ENCODE assay signal across 1 cellular context in the genomic region with DNA sequence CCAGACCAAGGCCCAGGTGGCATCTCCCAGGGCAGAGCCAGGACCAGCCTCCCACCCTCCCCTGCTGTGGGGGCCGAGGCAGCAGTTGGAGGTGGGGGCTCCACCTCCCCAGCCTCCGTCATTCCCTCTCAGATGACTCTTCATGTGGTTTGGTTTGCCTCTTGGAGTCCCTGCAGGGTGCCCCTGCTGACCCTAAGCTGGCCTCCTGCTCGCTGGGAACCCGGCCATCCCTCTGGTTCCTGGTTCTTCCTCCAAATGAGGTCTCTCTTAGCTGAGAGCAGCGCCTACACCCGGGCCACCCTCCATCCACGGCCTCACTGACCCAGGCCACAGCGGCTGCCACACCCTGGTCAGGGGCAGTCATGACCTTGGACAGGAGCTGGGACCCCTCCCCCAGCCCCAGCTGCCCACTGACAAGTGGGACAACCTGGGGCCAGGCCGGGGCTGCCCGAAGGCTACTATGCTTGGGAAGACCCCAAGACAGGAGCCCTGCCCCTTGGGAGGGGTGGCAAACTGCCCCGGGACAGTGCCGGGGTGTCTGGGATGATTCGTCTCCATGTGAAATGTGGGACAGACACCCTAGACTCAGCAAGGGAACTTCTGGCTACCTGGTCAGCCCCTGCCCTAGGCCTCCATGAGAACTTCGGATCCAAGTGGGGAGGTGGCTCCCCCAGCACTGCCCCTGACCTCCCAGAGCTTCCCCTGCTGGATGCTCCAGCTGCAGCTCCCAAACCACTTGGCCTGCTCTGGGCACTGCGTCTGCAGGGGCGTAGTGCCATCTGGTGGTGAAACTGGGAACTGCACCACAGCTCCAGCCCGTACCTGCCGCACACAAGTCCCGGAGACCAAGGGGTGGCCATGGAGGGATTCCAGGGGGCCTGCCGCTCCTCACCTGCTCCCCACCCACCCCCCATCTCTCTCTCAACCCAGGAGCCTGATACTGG.
TF ChIP-seq lines count a peak whose summit lies in the region.

No MANE protein-coding gene starts in this region.

TF ChIP-seq in GM12878, 131 proteins besides CTCF, POLR2A, EP300 and RAD21 (continued from another document):
- TF ChIP-seq MTA2 (IDR thresholded peaks at IDR 0.05; ENCODE audit: low read depth) (no peak), NR2C2 (IDR thresholded peaks at IDR 0.05; ENCODE audit: borderline replicate concordance, control insufficient read depth, insufficient read length, low read depth) (no peak), RB1 (IDR thresholded peaks at IDR 0.05; ENCODE audit: borderline replicate concordance) (peak; percentile 50; the same call in 1 of the 2 replicates), ESRRA (IDR thresholded peaks at IDR 0.05; ENCODE audit: low read length) (no peak), POU2F2 (IDR thresholded peaks at IDR 0.05; ENCODE audit: borderline replicate concordance, low read depth, low read length) (no peak), BHLHE40 (IDR thresholded peaks at IDR 0.05; ENCODE audit: borderline replicate concordance in 1 of 2, low read depth in 2 of 2, low read length in 1 of 2) (0 out of 4 replicates have a peak, but pooled peaks of 1 of the 2 experiments have one; percentile 18), LARP7 (IDR thresholded peaks at IDR 0.05) (peak; percentile 48), ZNF217 (IDR thresholded peaks at IDR 0.05) (no peak), ZNF384 (IDR thresholded peaks at IDR 0.05; ENCODE audit: borderline replicate concordance, low read depth, low read length) (no peak), IKZF1 (conservative IDR thresholded peaks at IDR 0.05) (peak; percentile 56), SMC3 (IDR thresholded peaks at IDR 0.05; ENCODE audit: borderline replicate concordance, low read length) (peak; percentile 97), YY1 (IDR thresholded peaks at IDR 0.05; ENCODE audit: low read depth, low read length) (peak; percentile 51; the same call in 1 of the 2 replicates), ZZZ3 (IDR thresholded peaks at IDR 0.05; ENCODE audit: control insufficient read depth, insufficient read length, low read depth) (no peak), BACH1 (IDR thresholded peaks at IDR 0.05; ENCODE audit: borderline replicate concordance) (peak; percentile 28; the same call in 1 of the 2 replicates), MXI1 (IDR thresholded peaks at IDR 0.05; ENCODE audit: low read depth, low read length) (no peak), SREBF2 (IDR thresholded peaks at IDR 0.05; ENCODE audit: low read length) (no peak), EED (IDR thresholded peaks at IDR 0.05; ENCODE audit: low read depth) (no peak), POLR2AphosphoS5 (IDR thresholded peaks at IDR 0.05; ENCODE audit: low read length) (no peak), PAX8 (IDR thresholded peaks at IDR 0.05) (no peak), TCF7 (IDR thresholded peaks at IDR 0.05; ENCODE audit: borderline replicate concordance) (no peak), RUNX3 (IDR thresholded peaks at IDR 0.05; ENCODE audit: low read length) (peak; percentile 64), ATF7 (IDR thresholded peaks at IDR 0.05; ENCODE audit: low read depth) (no peak), SP1 (IDR thresholded peaks at IDR 0.05; ENCODE audit: low read depth, low read length) (peak; percentile 33), NBN (IDR thresholded peaks at IDR 0.05) (no peak), NR2F1 (conservative IDR thresholded peaks at IDR 0.05) (no peak)
- TF ChIP-seq, protein P1, sequence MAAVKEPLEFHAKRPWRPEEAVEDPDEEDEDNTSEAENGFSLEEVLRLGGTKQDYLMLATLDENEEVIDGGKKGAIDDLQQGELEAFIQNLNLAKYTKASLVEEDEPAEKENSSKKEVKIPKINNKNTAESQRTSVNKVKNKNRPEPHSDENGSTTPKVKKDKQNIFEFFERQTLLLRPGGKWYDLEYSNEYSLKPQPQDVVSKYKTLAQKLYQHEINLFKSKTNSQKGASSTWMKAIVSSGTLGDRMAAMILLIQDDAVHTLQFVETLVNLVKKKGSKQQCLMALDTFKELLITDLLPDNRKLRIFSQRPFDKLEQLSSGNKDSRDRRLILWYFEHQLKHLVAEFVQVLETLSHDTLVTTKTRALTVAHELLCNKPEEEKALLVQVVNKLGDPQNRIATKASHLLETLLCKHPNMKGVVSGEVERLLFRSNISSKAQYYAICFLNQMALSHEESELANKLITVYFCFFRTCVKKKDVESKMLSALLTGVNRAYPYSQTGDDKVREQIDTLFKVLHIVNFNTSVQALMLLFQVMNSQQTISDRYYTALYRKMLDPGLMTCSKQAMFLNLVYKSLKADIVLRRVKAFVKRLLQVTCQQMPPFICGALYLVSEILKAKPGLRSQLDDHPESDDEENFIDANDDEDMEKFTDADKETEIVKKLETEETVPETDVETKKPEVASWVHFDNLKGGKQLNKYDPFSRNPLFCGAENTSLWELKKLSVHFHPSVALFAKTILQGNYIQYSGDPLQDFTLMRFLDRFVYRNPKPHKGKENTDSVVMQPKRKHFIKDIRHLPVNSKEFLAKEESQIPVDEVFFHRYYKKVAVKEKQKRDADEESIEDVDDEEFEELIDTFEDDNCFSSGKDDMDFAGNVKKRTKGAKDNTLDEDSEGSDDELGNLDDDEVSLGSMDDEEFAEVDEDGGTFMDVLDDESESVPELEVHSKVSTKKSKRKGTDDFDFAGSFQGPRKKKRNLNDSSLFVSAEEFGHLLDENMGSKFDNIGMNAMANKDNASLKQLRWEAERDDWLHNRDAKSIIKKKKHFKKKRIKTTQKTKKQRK (IDR thresholded peaks at IDR 0.05; ENCODE audit: low read depth, low read length): no peak
- TF ChIP-seq, protein P2, sequence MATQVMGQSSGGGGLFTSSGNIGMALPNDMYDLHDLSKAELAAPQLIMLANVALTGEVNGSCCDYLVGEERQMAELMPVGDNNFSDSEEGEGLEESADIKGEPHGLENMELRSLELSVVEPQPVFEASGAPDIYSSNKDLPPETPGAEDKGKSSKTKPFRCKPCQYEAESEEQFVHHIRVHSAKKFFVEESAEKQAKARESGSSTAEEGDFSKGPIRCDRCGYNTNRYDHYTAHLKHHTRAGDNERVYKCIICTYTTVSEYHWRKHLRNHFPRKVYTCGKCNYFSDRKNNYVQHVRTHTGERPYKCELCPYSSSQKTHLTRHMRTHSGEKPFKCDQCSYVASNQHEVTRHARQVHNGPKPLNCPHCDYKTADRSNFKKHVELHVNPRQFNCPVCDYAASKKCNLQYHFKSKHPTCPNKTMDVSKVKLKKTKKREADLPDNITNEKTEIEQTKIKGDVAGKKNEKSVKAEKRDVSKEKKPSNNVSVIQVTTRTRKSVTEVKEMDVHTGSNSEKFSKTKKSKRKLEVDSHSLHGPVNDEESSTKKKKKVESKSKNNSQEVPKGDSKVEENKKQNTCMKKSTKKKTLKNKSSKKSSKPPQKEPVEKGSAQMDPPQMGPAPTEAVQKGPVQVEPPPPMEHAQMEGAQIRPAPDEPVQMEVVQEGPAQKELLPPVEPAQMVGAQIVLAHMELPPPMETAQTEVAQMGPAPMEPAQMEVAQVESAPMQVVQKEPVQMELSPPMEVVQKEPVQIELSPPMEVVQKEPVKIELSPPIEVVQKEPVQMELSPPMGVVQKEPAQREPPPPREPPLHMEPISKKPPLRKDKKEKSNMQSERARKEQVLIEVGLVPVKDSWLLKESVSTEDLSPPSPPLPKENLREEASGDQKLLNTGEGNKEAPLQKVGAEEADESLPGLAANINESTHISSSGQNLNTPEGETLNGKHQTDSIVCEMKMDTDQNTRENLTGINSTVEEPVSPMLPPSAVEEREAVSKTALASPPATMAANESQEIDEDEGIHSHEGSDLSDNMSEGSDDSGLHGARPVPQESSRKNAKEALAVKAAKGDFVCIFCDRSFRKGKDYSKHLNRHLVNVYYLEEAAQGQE (IDR thresholded peaks at IDR 0.05; ENCODE audit: low read depth, low read length): no peak
- TF ChIP-seq, protein P3, sequence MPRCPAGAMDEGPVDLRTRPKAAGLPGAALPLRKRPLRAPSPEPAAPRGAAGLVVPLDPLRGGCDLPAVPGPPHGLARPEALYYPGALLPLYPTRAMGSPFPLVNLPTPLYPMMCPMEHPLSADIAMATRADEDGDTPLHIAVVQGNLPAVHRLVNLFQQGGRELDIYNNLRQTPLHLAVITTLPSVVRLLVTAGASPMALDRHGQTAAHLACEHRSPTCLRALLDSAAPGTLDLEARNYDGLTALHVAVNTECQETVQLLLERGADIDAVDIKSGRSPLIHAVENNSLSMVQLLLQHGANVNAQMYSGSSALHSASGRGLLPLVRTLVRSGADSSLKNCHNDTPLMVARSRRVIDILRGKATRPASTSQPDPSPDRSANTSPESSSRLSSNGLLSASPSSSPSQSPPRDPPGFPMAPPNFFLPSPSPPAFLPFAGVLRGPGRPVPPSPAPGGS (IDR thresholded peaks at IDR 0.05; ENCODE audit: borderline replicate concordance, insufficient read depth, low read depth, low read length, poor library complexity, severe bottlenecking): no peak
- TF ChIP-seq, protein P4, sequence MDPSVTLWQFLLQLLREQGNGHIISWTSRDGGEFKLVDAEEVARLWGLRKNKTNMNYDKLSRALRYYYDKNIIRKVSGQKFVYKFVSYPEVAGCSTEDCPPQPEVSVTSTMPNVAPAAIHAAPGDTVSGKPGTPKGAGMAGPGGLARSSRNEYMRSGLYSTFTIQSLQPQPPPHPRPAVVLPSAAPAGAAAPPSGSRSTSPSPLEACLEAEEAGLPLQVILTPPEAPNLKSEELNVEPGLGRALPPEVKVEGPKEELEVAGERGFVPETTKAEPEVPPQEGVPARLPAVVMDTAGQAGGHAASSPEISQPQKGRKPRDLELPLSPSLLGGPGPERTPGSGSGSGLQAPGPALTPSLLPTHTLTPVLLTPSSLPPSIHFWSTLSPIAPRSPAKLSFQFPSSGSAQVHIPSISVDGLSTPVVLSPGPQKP (IDR thresholded peaks at IDR 0.05; ENCODE audit: low read depth, low read length): no peak
- TF ChIP-seq, protein P5, sequence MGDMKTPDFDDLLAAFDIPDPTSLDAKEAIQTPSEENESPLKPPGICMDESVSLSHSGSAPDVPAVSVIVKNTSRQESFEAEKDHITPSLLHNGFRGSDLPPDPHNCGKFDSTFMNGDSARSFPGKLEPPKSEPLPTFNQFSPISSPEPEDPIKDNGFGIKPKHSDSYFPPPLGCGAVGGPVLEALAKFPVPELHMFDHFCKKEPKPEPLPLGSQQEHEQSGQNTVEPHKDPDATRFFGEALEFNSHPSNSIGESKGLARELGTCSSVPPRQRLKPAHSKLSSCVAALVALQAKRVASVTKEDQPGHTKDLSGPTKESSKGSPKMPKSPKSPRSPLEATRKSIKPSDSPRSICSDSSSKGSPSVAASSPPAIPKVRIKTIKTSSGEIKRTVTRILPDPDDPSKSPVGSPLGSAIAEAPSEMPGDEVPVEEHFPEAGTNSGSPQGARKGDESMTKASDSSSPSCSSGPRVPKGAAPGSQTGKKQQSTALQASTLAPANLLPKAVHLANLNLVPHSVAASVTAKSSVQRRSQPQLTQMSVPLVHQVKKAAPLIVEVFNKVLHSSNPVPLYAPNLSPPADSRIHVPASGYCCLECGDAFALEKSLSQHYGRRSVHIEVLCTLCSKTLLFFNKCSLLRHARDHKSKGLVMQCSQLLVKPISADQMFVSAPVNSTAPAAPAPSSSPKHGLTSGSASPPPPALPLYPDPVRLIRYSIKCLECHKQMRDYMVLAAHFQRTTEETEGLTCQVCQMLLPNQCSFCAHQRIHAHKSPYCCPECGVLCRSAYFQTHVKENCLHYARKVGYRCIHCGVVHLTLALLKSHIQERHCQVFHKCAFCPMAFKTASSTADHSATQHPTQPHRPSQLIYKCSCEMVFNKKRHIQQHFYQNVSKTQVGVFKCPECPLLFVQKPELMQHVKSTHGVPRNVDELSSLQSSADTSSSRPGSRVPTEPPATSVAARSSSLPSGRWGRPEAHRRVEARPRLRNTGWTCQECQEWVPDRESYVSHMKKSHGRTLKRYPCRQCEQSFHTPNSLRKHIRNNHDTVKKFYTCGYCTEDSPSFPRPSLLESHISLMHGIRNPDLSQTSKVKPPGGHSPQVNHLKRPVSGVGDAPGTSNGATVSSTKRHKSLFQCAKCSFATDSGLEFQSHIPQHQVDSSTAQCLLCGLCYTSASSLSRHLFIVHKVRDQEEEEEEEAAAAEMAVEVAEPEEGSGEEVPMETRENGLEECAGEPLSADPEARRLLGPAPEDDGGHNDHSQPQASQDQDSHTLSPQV (IDR thresholded peaks at IDR 0.05): no peak
- TF ChIP-seq, protein P6, sequence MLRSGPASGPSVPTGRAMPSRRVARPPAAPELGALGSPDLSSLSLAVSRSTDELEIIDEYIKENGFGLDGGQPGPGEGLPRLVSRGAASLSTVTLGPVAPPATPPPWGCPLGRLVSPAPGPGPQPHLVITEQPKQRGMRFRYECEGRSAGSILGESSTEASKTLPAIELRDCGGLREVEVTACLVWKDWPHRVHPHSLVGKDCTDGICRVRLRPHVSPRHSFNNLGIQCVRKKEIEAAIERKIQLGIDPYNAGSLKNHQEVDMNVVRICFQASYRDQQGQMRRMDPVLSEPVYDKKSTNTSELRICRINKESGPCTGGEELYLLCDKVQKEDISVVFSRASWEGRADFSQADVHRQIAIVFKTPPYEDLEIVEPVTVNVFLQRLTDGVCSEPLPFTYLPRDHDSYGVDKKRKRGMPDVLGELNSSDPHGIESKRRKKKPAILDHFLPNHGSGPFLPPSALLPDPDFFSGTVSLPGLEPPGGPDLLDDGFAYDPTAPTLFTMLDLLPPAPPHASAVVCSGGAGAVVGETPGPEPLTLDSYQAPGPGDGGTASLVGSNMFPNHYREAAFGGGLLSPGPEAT (IDR thresholded peaks at IDR 0.05; ENCODE audit: low read depth): no peak
